Comparison of ENCODE assay signal across 8 cellular contexts in the genomic region with DNA sequence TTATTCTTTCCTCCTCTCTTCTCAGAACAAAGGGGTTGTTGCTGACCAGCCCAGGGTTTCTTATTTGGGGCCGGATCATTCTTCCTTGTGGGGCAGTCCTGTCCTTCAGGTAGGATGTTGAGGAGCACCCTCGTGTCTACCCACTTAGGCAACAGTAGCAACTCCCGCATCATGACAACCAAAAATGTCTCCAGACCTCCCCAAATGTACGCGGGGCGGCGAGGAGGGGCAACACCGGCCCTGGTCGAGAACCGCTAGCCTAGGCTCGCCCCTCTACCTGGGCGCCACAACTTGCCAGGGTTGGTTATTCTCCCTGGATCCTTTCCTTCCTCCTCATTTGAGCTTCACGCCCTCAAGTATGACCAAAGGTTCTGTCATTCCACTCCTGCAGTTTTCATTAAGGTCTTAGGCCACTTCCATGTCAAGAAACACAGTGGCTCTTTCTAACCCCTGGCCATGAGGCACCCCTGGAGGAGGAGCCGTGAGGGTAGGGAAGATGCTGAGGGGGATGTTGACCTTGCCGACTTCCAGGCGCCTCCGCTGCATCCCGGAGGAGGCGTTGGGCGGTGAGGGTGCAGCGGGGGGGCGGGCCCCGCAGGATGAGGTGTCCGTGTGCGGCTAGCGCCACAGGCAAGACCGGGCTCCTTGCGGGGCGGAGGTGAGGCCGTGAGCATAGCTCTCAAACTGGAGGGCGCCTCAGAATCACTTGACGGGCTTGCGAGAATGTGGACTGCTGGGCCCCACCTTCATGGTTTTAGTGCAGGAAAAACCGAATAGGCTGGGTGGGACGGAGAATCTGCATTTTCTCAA. TPM values are rescaled to one million over a fixed set of nuclear protein-coding genes. Genes with fewer than 3 reads are reported as not detected.
DNase-seq lines count a peak whose midpoint lies in the region; ATAC-seq and TF ChIP-seq lines count a peak whose summit lies in the region.

No MANE protein-coding gene starts in this region.

- peaks cover 4 to 17% of the 10 kb centered on the region in 2 donors for H3K4me1 Mint-ChIP-seq in stimulated activated naive B cell treated with anti-CD40 and anti-IgM and Interleukin-4, amounts not matched to agents 10 μg/mL and 1 μg/mL and 100 μg/mL, for 72 hours

- no peak for TF ChIP-seq POLR2A in breast epithelium (IDR thresholded peaks at IDR 0.05)

- peak overlapping the region; percentile 60 to 85 for H3K27ac ChIP-seq in breast epithelium

- no peaks in the 10 kb centered on the region for H3K36me3 Mint-ChIP-seq in stimulated activated naive B cell treated with anti-CD40 and anti-IgM and Interleukin-4, amounts not matched to agents 10 μg/mL and 1 μg/mL and 100 μg/mL, for 72 hours

- H3K27me3 Mint-ChIP-seq in stimulated activated naive B cell treated with anti-CD40 and anti-IgM and Interleukin-4, amounts not matched to agents 10 μg/mL and 1 μg/mL and 100 μg/mL, for 72 hours = peaks cover 35 to 67% of the 10 kb centered on the region in 2 donors

- no peaks in the 10 kb centered on the region for H3K9me3 Mint-ChIP-seq in stimulated activated naive B cell treated with anti-CD40 and anti-IgM and Interleukin-4, amounts not matched to agents 10 μg/mL and 1 μg/mL and 100 μg/mL, for 72 hours

- H3K9me3 ChIP-seq in breast epithelium = no peaks in the 10 kb centered on the region

- H3K4me1 ChIP-seq in breast epithelium = no peaks in the 10 kb centered on the region

- in situ Hi-C loops in G401 (cut with HindIII; ENCODE audit: low sequenced_read_pairs) (no loop called here), GM13977 (cut with MboI; ENCODE audit: low pct_unique_long_range_greater_than_20kb, low sequenced_read_pairs, unreplicated experiment) (no loop called here)

- H3K4me3 ChIP-seq in breast epithelium = peak overlapping the region; percentile 65 to 96 (median 74)

- intact Hi-C loops in breast epithelium (cut with DNase I; ENCODE audit: low total_unique reads) = no loop called here

- no peaks in the 10 kb centered on the region for H3K27me3 ChIP-seq in breast epithelium

- ATAC-seq in GM21717 (IDR thresholded peaks at IDR 0.05; ENCODE audit: unreplicated experiment) (peak; percentile 16), GM18520 (IDR thresholded peaks at IDR 0.05; ENCODE audit: unreplicated experiment) (no peak)
- peak; percentile 35 to 36 for ATAC-seq in stimulated activated naive B cell treated with anti-CD40 and anti-IgM and Interleukin-4, amounts not matched to agents 10 μg/mL and 1 μg/mL and 100 μg/mL, for 72 hours (replicated peaks)

- H3K36me3 ChIP-seq in breast epithelium = no peaks in the 10 kb centered on the region

- H3K4me3 Mint-ChIP-seq in stimulated activated naive B cell treated with anti-CD40 and anti-IgM and Interleukin-4, amounts not matched to agents 10 μg/mL and 1 μg/mL and 100 μg/mL, for 72 hours = peak overlapping the region; percentile 84 to 93

- peak overlapping the region; percentile 87 for H3K27ac Mint-ChIP-seq in stimulated activated naive B cell treated with anti-CD40 and anti-IgM and Interleukin-4, amounts not matched to agents 10 μg/mL and 1 μg/mL and 100 μg/mL, for 72 hours

- TF ChIP-seq CTCF in breast epithelium (IDR thresholded peaks at IDR 0.05) (no peak), GM13977 (IDR thresholded peaks at IDR 0.05; ENCODE audit: extremely low read depth, insufficient read depth, missing control alignments) (no peak)

- DNase-seq in G401 (ENCODE audit: low spot score) = peak; percentile 47
- DNase-seq in NCI-H1930 (lab: John Stamatoyannopoulos, UW) = peak; percentile 35 to 45
- no peak for DNase-seq in breast epithelium (ENCODE audit: low spot score in 2 of 2)
- peak; percentile 20 for DNase-seq in kidney tubule cell (ENCODE audit: low spot score)
- DNase-seq in stimulated activated naive B cell treated with anti-CD40 and anti-IgM and Interleukin-4, amounts not matched to agents 10 μg/mL and 1 μg/mL and 100 μg/mL, for 72 hours = no peak
- DNase-seq in GM13977 (ENCODE audit: low spot score) = no peak

RNA-seq across cellular contexts. Expression of gene SPECC1, which starts 0.7 kb away (rescaled TPM):
- total RNA-seq in G401 (2014; rRNA removed; shearing (Covaris generic)) = 0.49 TPM in 1 of 2 replicates, not detected in the other
- total RNA-seq in breast epithelium = 10 to 100 TPM; 36.4 to 59.0 (median 51.8) TPM

RNA-seq across cellular contexts. Expression of gene AKAP10, which starts 30.8 kb away (rescaled TPM):
- total RNA-seq in G401 (2014; rRNA removed; shearing (Covaris generic)) = 11.7 and 32.4 TPM in 2 replicates
- 10 to 100 TPM; 27.7 to 49.5 (median 34.1) TPM for total RNA-seq in breast epithelium

Comparison
In these comparisons a context has a peak if more than half of its experiments do, and no peak if none do; other contexts are left out.
1. DNase-seq: peak in G401 (single experiment), NCI-H1930 (2 of 2) and kidney tubule cell (single experiment); none in breast epithelium (0 of 2), stimulated activated naive B cell treated with anti-CD40 and anti-IgM and Interleukin-4, amounts not matched to agents 10 μg/mL and 1 μg/mL and 100 μg/mL, for 72 hours (single experiment) and GM13977 (single experiment).
2. RNA of gene SPECC1, which starts 0.7 kb away (total RNA-seq): 36.4 to 59.0 TPM in breast epithelium; 0.49 TPM in G401; every median in the first group is over 10 times any median in the second.